ENCODE assay signal across 8 cellular contexts in the genomic region with DNA sequence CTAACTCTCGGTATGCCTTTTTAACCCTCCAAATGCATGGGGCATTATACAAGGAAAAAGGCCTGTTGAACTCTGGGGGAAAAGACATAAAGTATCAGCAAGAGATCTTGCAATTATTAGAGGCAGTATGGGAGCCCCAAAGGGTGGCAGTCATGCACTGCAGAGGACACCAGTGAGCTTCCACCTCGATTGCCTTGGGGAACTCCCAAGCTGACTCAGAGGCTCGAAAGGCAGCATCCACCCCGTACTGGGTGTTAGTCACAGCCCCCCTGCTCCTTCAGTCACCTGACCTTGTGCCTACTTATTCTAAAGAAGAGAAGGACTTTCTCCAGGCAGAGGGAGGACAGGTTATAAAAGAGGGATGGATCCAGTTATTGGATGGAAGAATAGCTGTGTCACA.
DNase-seq lines count a peak whose midpoint lies in the region; ATAC-seq, FAIRE-seq and TF ChIP-seq lines count a peak whose summit lies in the region.

No MANE protein-coding gene starts in this region.

- H3K36me3 Mint-ChIP-seq in activated T-helper 1 cell treated with anti-CD3 and anti-CD28 coated beads, Interleukin-12 subunit alpha, Interleukin-12 subunit beta, Interleukin-2, Interleukin-4 antibody, amounts not matched to agents 30 ng/mL and 10 ng/mL and 1 ng/mL, durations not matched to agents 14 hours and 24 hours and 36 hours (ENCODE audit: low read depth) = no peaks in the 10 kb centered on the region
- H3K36me3 Mint-ChIP-seq in progenitor cell of endocrine pancreas (ENCODE audit: insufficient read depth) = peaks cover 1% of the 10 kb centered on the region

- H3K27me3 ChIP-seq in esophagus muscularis mucosa = no peaks in the 10 kb centered on the region

- FAIRE-seq in frontal cortex (lab: Jason Lieb, UNC) = no peak

- DNase-seq in Daoy (ENCODE audit: low read depth) (peak; percentile 94), HK-2 (ENCODE audit: unreplicated experiment) (peak; percentile 79), left colon (no peak), DMS79 (lab: John Stamatoyannopoulos, UW) (no peak), esophagus muscularis mucosa (ENCODE audit: extremely low spot score) (no peak), frontal cortex (ENCODE audit: low spot score in 2 of 2) (no peak), progenitor cell of endocrine pancreas (ENCODE audit: low spot score, unreplicated experiment) (no peak)
- peak; percentile 48 for DNase-seq in activated T-helper 1 cell treated with anti-CD3 and anti-CD28 coated beads, Interleukin-12 subunit alpha, Interleukin-12 subunit beta, Interleukin-2, Interleukin-4 antibody, amounts not matched to agents 30 ng/mL and 10 ng/mL and 1 ng/mL, durations not matched to agents 14 hours and 24 hours and 36 hours (ENCODE audit: low spot score)

- no peak overlapping the region for H3K27ac Mint-ChIP-seq in activated T-helper 1 cell treated with anti-CD3 and anti-CD28 coated beads, Interleukin-12 subunit alpha, Interleukin-12 subunit beta, Interleukin-2, Interleukin-4 antibody, amounts not matched to agents 30 ng/mL and 10 ng/mL and 1 ng/mL, durations not matched to agents 14 hours and 24 hours and 36 hours
- H3K27ac Mint-ChIP-seq in progenitor cell of endocrine pancreas = no peak overlapping the region

- no peak for TF ChIP-seq POLR2A in esophagus muscularis mucosa (IDR thresholded peaks at IDR 0.05; ENCODE audit: low read depth)

- H3K27ac ChIP-seq in esophagus muscularis mucosa (replicated peaks in 1 of 4) = no peak overlapping the region

- H3K4me1 Mint-ChIP-seq in activated T-helper 1 cell treated with anti-CD3 and anti-CD28 coated beads, Interleukin-12 subunit alpha, Interleukin-12 subunit beta, Interleukin-2, Interleukin-4 antibody, amounts not matched to agents 30 ng/mL and 10 ng/mL and 1 ng/mL, durations not matched to agents 14 hours and 24 hours and 36 hours (ENCODE audit: low read depth) = peaks cover 14% of the 10 kb centered on the region
- peaks cover 14% of the 10 kb centered on the region for H3K4me1 Mint-ChIP-seq in progenitor cell of endocrine pancreas (ENCODE audit: low read depth)

- H3K9me3 ChIP-seq in esophagus muscularis mucosa = no peaks in the 10 kb centered on the region

- intact Hi-C loops in activated T-helper 1 cell treated with anti-CD3 and anti-CD28 coated beads, Interleukin-12 subunit alpha, Interleukin-12 subunit beta, Interleukin-2, Interleukin-4 antibody, amounts not matched to agents 30 ng/mL and 10 ng/mL and 1 ng/mL, durations not matched to agents 14 hours and 24 hours and 36 hours (cut with micrococcal nuclease) = loop anchor here (1.0 to 5.0 kb wide), 3 partner anchors 74 to 207 kb away; no protein-coding TSS in a partner anchor
- intact Hi-C loops in left colon (cut with DNase I, micrococcal nuclease) = no loop called here
- intact Hi-C loops in esophagus muscularis mucosa (cut with DNase I) = no loop called here

- no peaks in the 10 kb centered on the region for H3K9me3 Mint-ChIP-seq in activated T-helper 1 cell treated with anti-CD3 and anti-CD28 coated beads, Interleukin-12 subunit alpha, Interleukin-12 subunit beta, Interleukin-2, Interleukin-4 antibody, amounts not matched to agents 30 ng/mL and 10 ng/mL and 1 ng/mL, durations not matched to agents 14 hours and 24 hours and 36 hours
- H3K9me3 Mint-ChIP-seq in progenitor cell of endocrine pancreas (ENCODE audit: low read depth) = peaks cover 13% of the 10 kb centered on the region

- H3K4me3 ChIP-seq in esophagus muscularis mucosa = no peak overlapping the region

- H3K27me3 Mint-ChIP-seq in activated T-helper 1 cell treated with anti-CD3 and anti-CD28 coated beads, Interleukin-12 subunit alpha, Interleukin-12 subunit beta, Interleukin-2, Interleukin-4 antibody, amounts not matched to agents 30 ng/mL and 10 ng/mL and 1 ng/mL, durations not matched to agents 14 hours and 24 hours and 36 hours (ENCODE audit: insufficient read depth) = no peaks in the 10 kb centered on the region
- H3K27me3 Mint-ChIP-seq in progenitor cell of endocrine pancreas = no peaks in the 10 kb centered on the region

- H3K4me1 ChIP-seq in esophagus muscularis mucosa = no peaks in the 10 kb centered on the region

- peak; percentile 50 for ATAC-seq in left colon

- TF ChIP-seq EP300 in esophagus muscularis mucosa (IDR thresholded peaks at IDR 0.05) = no peak

- TF ChIP-seq CTCF in esophagus muscularis mucosa (IDR thresholded peaks at IDR 0.05) (no peak), progenitor cell of endocrine pancreas (IDR thresholded peaks at IDR 0.05; ENCODE audit: unreplicated experiment) (no peak)

- WGBS in esophagus muscularis mucosa = 50% methylated on average over 4 of the region's 4 CpGs

- H3K4me3 Mint-ChIP-seq in activated T-helper 1 cell treated with anti-CD3 and anti-CD28 coated beads, Interleukin-12 subunit alpha, Interleukin-12 subunit beta, Interleukin-2, Interleukin-4 antibody, amounts not matched to agents 30 ng/mL and 10 ng/mL and 1 ng/mL, durations not matched to agents 14 hours and 24 hours and 36 hours = no peak overlapping the region
- H3K4me3 Mint-ChIP-seq in progenitor cell of endocrine pancreas (ENCODE audit: low read depth) = no peak overlapping the region

- H3K36me3 ChIP-seq in esophagus muscularis mucosa = no peaks in the 10 kb centered on the region

Comparison
In these comparisons a context has a peak if more than half of its experiments do, and no peak if none do; other contexts are left out.
1. DNase-seq: peak in Daoy (single experiment), HK-2 (single experiment) and activated T-helper 1 cell treated with anti-CD3 and anti-CD28 coated beads, Interleukin-12 subunit alpha, Interleukin-12 subunit beta, Interleukin-2, Interleukin-4 antibody, amounts not matched to agents 30 ng/mL and 10 ng/mL and 1 ng/mL, durations not matched to agents 14 hours and 24 hours and 36 hours (single experiment); none in left colon (0 of 2), DMS79 (single experiment), esophagus muscularis mucosa (single experiment), frontal cortex (0 of 2) and progenitor cell of endocrine pancreas (single experiment).